ENCODE assay signal across 11 cellular contexts in the genomic region with DNA sequence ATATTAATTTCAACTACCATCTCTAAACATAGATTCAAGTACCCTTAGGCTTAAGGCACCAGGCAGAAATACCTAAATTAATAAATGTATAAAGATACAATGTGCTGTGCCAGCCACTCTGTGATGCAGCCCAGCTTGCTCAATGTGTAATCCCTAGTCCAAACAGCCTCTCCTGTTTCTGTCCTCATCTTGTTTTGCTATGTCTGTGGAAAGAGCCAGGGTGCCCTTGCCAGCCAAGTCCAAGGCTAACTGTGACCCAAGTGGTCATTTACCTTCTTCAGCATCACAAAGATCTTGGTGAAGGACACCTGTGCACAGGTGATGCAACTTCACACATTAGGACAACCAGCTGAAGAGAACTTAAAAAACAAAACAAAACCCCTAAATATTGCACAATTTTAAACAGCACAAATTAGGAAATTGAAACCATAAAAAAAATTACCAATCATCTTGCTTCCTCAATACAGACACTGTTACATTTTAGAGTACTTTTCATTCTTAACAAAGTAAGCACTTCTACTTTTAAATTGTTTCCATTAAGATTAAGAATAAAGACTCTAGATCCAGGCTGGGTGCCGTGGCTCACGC.
"Had no signal": no experiment of that assay in that cellular context is flagged by ENCODE, and none has a peak within 500 bp of the region (broad histone marks: within the 10 kb centered on the region; RNA-seq: fewer than 3 reads in every experiment).

No MANE protein-coding gene starts in this region.

- H3K4me1 ChIP-seq: parathyroid adenoma had no signal

- DNase-seq: activated CD4-positive, alpha-beta memory T cell treated with anti-CD3 and anti-CD28 coated beads, Interleukin-2, amount 10 ng/mL, durations not matched to agents 7 days and 5 days; activated effector memory CD4-positive, alpha-beta T cell treated with anti-CD3 and anti-CD28 coated beads, Interleukin-2, amount 50 U/mL, for 16 hours; activated T-cell treated with anti-CD3 and anti-CD28 coated beads, Interleukin-2, amount 50 U/mL, for 48 hours; central memory CD4-positive, alpha-beta T cell; effector CD8-positive, alpha-beta T cell; left colon; naive B cell had no signal

- ATAC-seq: left colon; stimulated activated effector memory CD8-positive, alpha-beta T cell treated with anti-CD3 and anti-CD28 coated beads, Interleukin-12 subunit alpha, Interleukin-12 subunit beta, amount 100 ng/mL, for 72 hours had no signal

- H3K4me3 ChIP-seq: coronary artery had no signal

- H3K27ac ChIP-seq: coronary artery, parathyroid adenoma, VCaP had no signal
